In genomic region chr17:61247438-61247837, GRCh38 we compare ENCODE assay signal across 12 cellular contexts.
DNase-seq lines count a peak whose midpoint lies in the region; TF ChIP-seq lines count a peak whose summit lies in the region.
"Had no signal": no experiment of that assay in that cellular context is flagged by ENCODE, and none has a peak within 500 bp of the region (broad histone marks: within the 10 kb centered on the region; RNA-seq: fewer than 3 reads in every experiment).

No MANE protein-coding gene starts in this region.

- H3K27me3 ChIP-seq in MG63 = no peaks in the 10 kb centered on the region

- H3K4me3 Mint-ChIP-seq in MCF 10A (ENCODE audit: unreplicated experiment) = no peak overlapping the region
- H3K4me3 Mint-ChIP-seq: neural crest cell had no signal

- no peak overlapping the region for H3K4me3 ChIP-seq in MG63

- H3K9me3 Mint-ChIP-seq in MCF 10A (ENCODE audit: unreplicated experiment) = no peaks in the 10 kb centered on the region

- H3K36me3 ChIP-seq in MG63 = no peaks in the 10 kb centered on the region

- peaks cover 11% of the 10 kb centered on the region for H3K4me1 Mint-ChIP-seq in MCF 10A (ENCODE audit: insufficient read depth, unreplicated experiment)

- no peaks in the 10 kb centered on the region for H3K27me3 Mint-ChIP-seq in MCF 10A (ENCODE audit: insufficient read depth, unreplicated experiment)

- intact Hi-C loops in MCF 10A (cut with micrococcal nuclease) = no loop called here

- CTCF ChIA-PET in MCF 10A (lab: Yijun Ruan, JAX) = interaction anchor here (0.7 kb wide), 1 partner anchor 304 kb away, joined by 3 read pairs; no protein-coding TSS in a partner anchor

- POLR2A ChIA-PET in MCF 10A (lab: Yijun Ruan, JAX) = no interaction called here

- no peaks in the 10 kb centered on the region for H3K9me3 ChIP-seq in MG63

- peak; percentile 91 for DNase-seq in DMS 273 (lab: John Stamatoyannopoulos, UW; ENCODE audit: unreplicated experiment)
- DNase-seq in MG63 = peak; percentile 37
- DNase-seq in MCF 10A (ENCODE audit: unreplicated experiment) = peak; percentile 7
- peak; percentile 95 for DNase-seq in myocyte (ENCODE audit: low read depth)
- no peak for DNase-seq in NK-92 (lab: John Stamatoyannopoulos, UW; ENCODE audit: unreplicated experiment)
- no peak for DNase-seq in activated CD8-positive, alpha-beta memory T cell treated with anti-CD3 and anti-CD28 coated beads, Interleukin-2, amount 50 U/mL, for 4 hours
- no peak for DNase-seq in activated CD8-positive, alpha-beta memory T cell treated with anti-CD3 and anti-CD28 coated beads for 24 hours
- DNase-seq in NCI-H1930 (lab: John Stamatoyannopoulos, UW) = no peak
- DNase-seq: activated CD4-positive, alpha-beta T cell treated with anti-CD3 and anti-CD28 coated beads for 4 hours; activated naive CD4-positive, alpha-beta T cell; GOT3 had no signal

- H3K27ac Mint-ChIP-seq in MCF 10A (ENCODE audit: low read depth, unreplicated experiment) = no peak overlapping the region

- no peak for TF ChIP-seq CTCF in MCF 10A (IDR thresholded peaks at IDR 0.05; ENCODE audit: unreplicated experiment)

- no TSS peak for BruUV-seq in MCF 10A (replicated peaks; lab: Mats Ljungman, UMichigan)

- H3K36me3 Mint-ChIP-seq in MCF 10A (ENCODE audit: insufficient read depth, unreplicated experiment) = no peaks in the 10 kb centered on the region

Comparison
In these comparisons a context has a peak if more than half of its experiments do, and no peak if none do; other contexts are left out.
1. DNase-seq: peak in DMS 273 (single experiment), MG63 (single experiment), MCF 10A (single experiment) and myocyte (single experiment); none in NK-92 (single experiment), activated CD8-positive, alpha-beta memory T cell treated with anti-CD3 and anti-CD28 coated beads, Interleukin-2, amount 50 U/mL, for 4 hours (single experiment), activated CD8-positive, alpha-beta memory T cell treated with anti-CD3 and anti-CD28 coated beads for 24 hours (single experiment) and NCI-H1930 (0 of 2).